In genomic region chr11:1123970-1124369, GRCh38 we compare ENCODE assay signal across 18 cellular contexts. TPM values are rescaled to one million over a fixed set of nuclear protein-coding genes. Genes with fewer than 3 reads are reported as not detected.
DNase-seq lines count a peak whose midpoint lies in the region; ATAC-seq, FAIRE-seq and TF ChIP-seq lines count a peak whose summit lies in the region.
"Had no signal": no experiment of that assay in that cellular context is flagged by ENCODE, and none has a peak within 500 bp of the region (broad histone marks: within the 10 kb centered on the region; RNA-seq: fewer than 3 reads in every experiment).

No MANE protein-coding gene starts in this region.

- H3K79me2 ChIP-seq in osteoblast (ENCODE audit: insufficient read depth, low read length) (no peaks in the 10 kb centered on the region), PC-9 (ENCODE audit: low read depth) (no peaks in the 10 kb centered on the region)

- peak; percentile 11 for DNase-seq in activated CD4-positive, alpha-beta T cell treated with anti-CD3 and anti-CD28 coated beads for 48 hours
- DNase-seq in activated CD4-positive, alpha-beta T cell treated with anti-CD3 and anti-CD28 coated beads, Interleukin-2, amount 50 U/mL, for 1 hour = no peak
- peak; percentile 24 for DNase-seq in GM12891 (ENCODE audit: insufficient read length, low spot score)
- peak; percentile 11 for DNase-seq in activated B cell treated with CpG ODN at 0.5 μM for 24 hours
- DNase-seq in osteoblast (ENCODE audit: insufficient read length, low spot score, missing footprints) = peak; percentile 71
- no peak for DNase-seq in PC-9
- DNase-seq: GM23248, NCI-H146, NCI-H2227 treated with DMSO at 0.1 percent for 48 hours, NCI-H524 treated with DMSO at 0.1 percent for 48 hours had no signal

- CTCF ChIA-PET in activated B cell treated with CpG ODN at 0.5 μM for 24 hours (lab: Charles Lee) (no interaction called here), PC-9 (lab: Charles Lee) (no interaction called here)

- H3K36me3 ChIP-seq in osteoblast (ENCODE audit: insufficient read depth, low read length) = no peaks in the 10 kb centered on the region
- no peaks in the 10 kb centered on the region for H3K36me3 ChIP-seq in PC-9 (ENCODE audit: low read depth)

- peak; percentile 14 for ATAC-seq in activated B cell treated with CpG ODN at 0.5 μM for 24 hours (ENCODE audit: low read depth)
- ATAC-seq in GM21786 (IDR thresholded peaks at IDR 0.05; ENCODE audit: unreplicated experiment) = no peak
- ATAC-seq in HG02571 (IDR thresholded peaks at IDR 0.05; ENCODE audit: unreplicated experiment) = no peak
- ATAC-seq: HCT116 had no signal

- no peak overlapping the region for H2AFZ ChIP-seq in osteoblast (ENCODE audit: low read length)
- no peak overlapping the region for H2AFZ ChIP-seq in PC-9
- H2AFZ ChIP-seq: GM23248 had no signal

- FAIRE-seq in GM12891 (lab: Jason Lieb, UNC) = no peak
- FAIRE-seq: A204.1, GM18507 had no signal

- no peak for TF ChIP-seq CTCF in activated B cell treated with CpG ODN at 0.5 μM for 24 hours (IDR thresholded peaks at IDR 0.05)
- TF ChIP-seq CTCF in osteoblast (IDR thresholded peaks at IDR 0.05; ENCODE audit: extremely low read depth, low read depth, low read length) = no peak
- no peak for TF ChIP-seq CTCF in PC-9 (conservative IDR thresholded peaks at IDR 0.05)

- H3K27me3 ChIP-seq in osteoblast (ENCODE audit: insufficient read depth, low read length) (peaks cover 16% of the 10 kb centered on the region), PC-9 (ENCODE audit: insufficient read depth, low read depth) (no peaks in the 10 kb centered on the region)

- no TSS peak for BruUV-seq in PC-9 (replicated peaks; lab: Mats Ljungman, UMichigan)

- no peak overlapping the region for H3K4me2 ChIP-seq in osteoblast (ENCODE audit: insufficient read depth, low read length)
- no peak overlapping the region for H3K4me2 ChIP-seq in PC-9

- H3K27ac Mint-ChIP-seq in activated B cell treated with CpG ODN at 0.5 μM for 24 hours = no peak overlapping the region

- H3K4me1 ChIP-seq in osteoblast (ENCODE audit: insufficient read depth, low read length) (no peaks in the 10 kb centered on the region), PC-9 (replicated peaks; ENCODE audit: insufficient read depth) (no peaks in the 10 kb centered on the region)

- peaks cover 4% of the 10 kb centered on the region for H3K27me3 Mint-ChIP-seq in activated B cell treated with CpG ODN at 0.5 μM for 24 hours

- H3K27ac ChIP-seq in osteoblast (ENCODE audit: low read depth, low read length) (no peak overlapping the region), PC-9 (no peak overlapping the region)
- H3K27ac ChIP-seq: C4-2B, GM23248, RWPE1 had no signal

- H3K4me3 ChIP-seq in osteoblast (ENCODE audit: insufficient read depth, low read length) (no peak overlapping the region), PC-9 (no peak overlapping the region)
- H3K4me3 ChIP-seq: GM23248 had no signal

- peaks cover 8% of the 10 kb centered on the region for H3K9me3 Mint-ChIP-seq in activated B cell treated with CpG ODN at 0.5 μM for 24 hours

- intact Hi-C loops in activated B cell treated with CpG ODN at 0.5 μM for 24 hours (cut with micrococcal nuclease) (no loop called here), PC-9 (cut with micrococcal nuclease; ENCODE audit: unreplicated experiment) (no loop called here)

- H3K9me2 ChIP-seq in PC-9 (ENCODE audit: insufficient read depth) = no peaks in the 10 kb centered on the region

- no peak for TF ChIP-seq POLR2A in GM12891 (IDR thresholded peaks at IDR 0.05; ENCODE audit: low read depth, low read length)

- POLR2A ChIA-PET in activated B cell treated with CpG ODN at 0.5 μM for 24 hours (lab: Charles Lee) = no interaction called here
- POLR2A ChIA-PET in PC-9 (lab: Charles Lee; ENCODE audit: unreplicated experiment) = no interaction called here

- no peaks in the 10 kb centered on the region for H3K9me3 ChIP-seq in osteoblast (ENCODE audit: low read depth, low read length)
- no peaks in the 10 kb centered on the region for H3K9me3 ChIP-seq in PC-9 (ENCODE audit: insufficient read depth, low read depth)

- no peaks in the 10 kb centered on the region for H3F3A ChIP-seq in PC-9 (ENCODE audit: insufficient read depth, low read depth)

- no peak overlapping the region for H3K4me3 Mint-ChIP-seq in activated B cell treated with CpG ODN at 0.5 μM for 24 hours

- H4K20me1 ChIP-seq in osteoblast (ENCODE audit: insufficient read depth, low read length) = no peaks in the 10 kb centered on the region
- no peaks in the 10 kb centered on the region for H4K20me1 ChIP-seq in PC-9 (ENCODE audit: insufficient read depth)

- no peaks in the 10 kb centered on the region for H3K36me3 Mint-ChIP-seq in activated B cell treated with CpG ODN at 0.5 μM for 24 hours (ENCODE audit: low read depth)

- H3K4me1 Mint-ChIP-seq in activated B cell treated with CpG ODN at 0.5 μM for 24 hours = no peaks in the 10 kb centered on the region

TF ChIP-seq in GM12891, 5 proteins besides CTCF, POLR2A, EP300 and RAD21:
- TF ChIP-seq PAX5 (IDR thresholded peaks at IDR 0.05; ENCODE audit: insufficient read depth, low read length, severe bottlenecking) (no peak), POLR2AphosphoS5 (IDR thresholded peaks at IDR 0.05; ENCODE audit: low read depth, low read length) (no peak), POU2F2 (IDR thresholded peaks at IDR 0.05; ENCODE audit: low read depth, low read length) (no peak), SPI1 (IDR thresholded peaks at IDR 0.05; ENCODE audit: low read depth, low read length) (no peak), TAF1 (IDR thresholded peaks at IDR 0.05; ENCODE audit: low read depth, low read length) (no peak)

RNA-seq across cellular contexts. Expression of gene MUC5AC, which starts 33.8 kb away (rescaled TPM):
- polyA plus RNA-seq in GM12891 (2012; ENCODE audit: low read depth, missing spikeins) = 0.01 TPM
- not detected in 2 replicates for total RNA-seq in activated B cell treated with CpG ODN at 0.5 μM for 24 hours
- total RNA-seq in osteoblast = not detected in 2 replicates
- total RNA-seq in PC-9 (2021) = 0.09 and 0.25 TPM in 2 replicates
- total RNA-seq: GM23248, OCI-LY7 had no signal
- polyA plus RNA-seq: GM23248 had no signal

RNA-seq across cellular contexts. Expression of gene MUC2, which starts 49.3 kb away (rescaled TPM):
- 0.09 TPM for polyA plus RNA-seq in GM12891 (2012; ENCODE audit: low read depth, missing spikeins)
- total RNA-seq in activated B cell treated with CpG ODN at 0.5 μM for 24 hours (not detected in 2 replicates), osteoblast (not detected in 2 replicates), PC-9 (2021) (0.03 and 0.04 TPM in 2 replicates)
- total RNA-seq: GM23248, OCI-LY7 had no signal
- polyA plus RNA-seq: GM23248 had no signal

Comparison
In these comparisons a context has a peak if more than half of its experiments do, and no peak if none do; other contexts are left out.
1. DNase-seq: peak in activated CD4-positive, alpha-beta T cell treated with anti-CD3 and anti-CD28 coated beads for 48 hours (single experiment), GM12891 (single experiment), activated B cell treated with CpG ODN at 0.5 μM for 24 hours (single experiment) and osteoblast (single experiment); none in activated CD4-positive, alpha-beta T cell treated with anti-CD3 and anti-CD28 coated beads, Interleukin-2, amount 50 U/mL, for 1 hour (single experiment) and PC-9 (0 of 2).